8 cellular contexts compared by ENCODE assay signal in genomic region chr1:46340404-46341221, GRCh38. TPM values are rescaled to one million over a fixed set of nuclear protein-coding genes. Genes with fewer than 3 reads are reported as not detected.
A peak's percentile ranks its signal among the peaks of the same experiment; 100 is the strongest.
DNase-seq lines count a peak whose midpoint lies in the region; ATAC-seq, FAIRE-seq and TF ChIP-seq lines count a peak whose summit lies in the region.

Gene NSUN4, plus strand, starts transcription at chr1:46340807. Its CDS starts 20 bp downstream, at chr1:46340827.

- H3K4me1 ChIP-seq in keratinocyte (ENCODE audit: control insufficient read depth, extremely low read depth, insufficient read depth, low read length): peaks cover 14% of the 10 kb centered on the region

- peak within 1 kb of the TSS; percentile 92 for H2AFZ ChIP-seq in keratinocyte (ENCODE audit: control insufficient read depth, low read length)

- peak; percentile 94 for DNase-seq in AG10803 (ENCODE audit: low read depth)
- DNase-seq in NCI-H345 treated with DMSO at 0.1 percent for 48 hours (lab: John Stamatoyannopoulos, UW; ENCODE audit: unreplicated experiment): peak; percentile 75
- DNase-seq in activated CD4-positive, CD25-positive, alpha-beta regulatory T cell treated with anti-CD3 and anti-CD28 coated beads, Interleukin-2, amount 50 U/mL, for 72 hours: peak; percentile 75
- peak; percentile 19 to 76 for DNase-seq in cerebellar nuclear complex (lab: John Stamatoyannopoulos, UW)
- peak; percentile 81 for DNase-seq in keratinocyte (ENCODE audit: low read depth, low spot score)
- peak; percentile 73 to 79 for DNase-seq in stimulated activated CD4-positive, alpha-beta T cell treated with anti-CD3 and anti-CD28 coated beads, Interleukin-15, amount 100 ng/mL, for 1 hour (ENCODE audit: low read depth in 1 of 2, low spot score in 1 of 2)

- H3K27ac ChIP-seq in keratinocyte (ENCODE audit: control insufficient read depth, insufficient read depth, low read length): peak within 1 kb of the TSS; percentile 94

- dilution Hi-C loops in keratinocyte (cut with MboI; ENCODE audit: extremely low pct_ligation_motif_present, low sequenced_read_pairs): no loop called here

- H3K27me3 ChIP-seq in keratinocyte (ENCODE audit: control insufficient read depth, extremely low read depth, insufficient read depth, low read length): no peaks in the 10 kb centered on the region

- FAIRE-seq in keratinocyte (lab: Jason Lieb, UNC): peak; percentile 90

- H3K9me3 ChIP-seq in keratinocyte (ENCODE audit: control insufficient read depth, low read depth, low read length): no peaks in the 10 kb centered on the region

- H3K9ac ChIP-seq in keratinocyte (ENCODE audit: control insufficient read depth, extremely low read depth, insufficient read depth, low read length): peak within 1 kb of the TSS; percentile 92

- H3K36me3 ChIP-seq in keratinocyte (ENCODE audit: control insufficient read depth in 2 of 2, extremely low read depth in 1 of 2, insufficient read depth in 2 of 2, low read length in 2 of 2): peaks cover 11 to 28% of the 10 kb centered on the region in 2 experiments

- H3K79me2 ChIP-seq in keratinocyte (ENCODE audit: control insufficient read depth, insufficient read depth, low read length): peaks cover 28% of the 10 kb centered on the region

- no peaks in the 10 kb centered on the region for H3K9me1 ChIP-seq in keratinocyte (ENCODE audit: control insufficient read depth, extremely low read depth, insufficient read depth, low read length)

- H4K20me1 ChIP-seq in keratinocyte (ENCODE audit: control insufficient read depth, extremely low read depth, insufficient read depth, low read length): no peaks in the 10 kb centered on the region

- TF ChIP-seq CTCF in AG10803 (conservative IDR thresholded peaks at IDR 0.05; ENCODE audit: low read length) (peak; percentile 61), keratinocyte (optimal IDR thresholded peaks at IDR 0.05 in 1 of 3, IDR thresholded peaks at IDR 0.05 in 1 of 3, conservative IDR thresholded peaks at IDR 0.05 in 1 of 3; ENCODE audit: extremely low read depth in 1 of 3, insufficient read depth in 2 of 3, low read length in 3 of 3) (peak; percentile 67 to 90 (median 75))

- H3K4me2 ChIP-seq in keratinocyte (ENCODE audit: control insufficient read depth, extremely low read depth, insufficient read depth, low read depth, low read length): peak within 1 kb of the TSS; percentile 88

- peak within 1 kb of the TSS; percentile 95 for H3K4me3 ChIP-seq in AG10803 (ENCODE audit: low read length)
- H3K4me3 ChIP-seq in keratinocyte (ENCODE audit: control insufficient read depth in 2 of 3, extremely low read depth in 1 of 3, insufficient read depth in 2 of 3, low read depth in 1 of 3, low read length in 3 of 3): peak within 1 kb of the TSS; percentile 66 to 86 (median 80)

- ATAC-seq in GM19023 (IDR thresholded peaks at IDR 0.05; ENCODE audit: unreplicated experiment) (peak; percentile 78), HG03280 (IDR thresholded peaks at IDR 0.05; ENCODE audit: unreplicated experiment) (peak; percentile 86)

RNA-seq across cellular contexts. Expression of gene NSUN4, which starts in this region (rescaled TPM):
- polyA plus RNA-seq in keratinocyte: 26.3 to 28.2 TPM (median 26.6 TPM) in 3 replicates
- 5.0 TPM for polyA plus RNA-seq in keratinocyte (2011; ENCODE audit: low read depth)
- 17.4 and 19.4 TPM in 2 replicates for polyA plus RNA-seq in keratinocyte (2011; cell fraction: cytosol; rRNA removed)
- polyA plus RNA-seq in keratinocyte (2011; cell fraction: nucleus; rRNA removed): 24.5 and 26.9 TPM in 2 replicates
- polyA plus RNA-seq in keratinocyte (2012; ENCODE audit: low replicate concordance): 12.4 and 17.9 TPM in 2 replicates
- 55.7 to 111 TPM (median 63.4 TPM) in 3 replicates for polyA minus RNA-seq in keratinocyte
- 20.5 TPM for polyA minus RNA-seq in keratinocyte (2011; cell fraction: cytosol; rRNA and poly(A)+ RNA removed)
- 25.3 and 41.0 TPM in 2 replicates for polyA minus RNA-seq in keratinocyte (2011; cell fraction: nucleus; rRNA and poly(A)+ RNA removed)

Comparison
In these comparisons a context has a peak if more than half of its experiments do, and no peak if none do; other contexts are left out.
1. Peak in every context shown above with its lines: DNase-seq, ATAC-seq, H3K4me3 ChIP-seq and H3K27ac ChIP-seq.